Comparison of ENCODE assay signal across 7 cellular contexts in the genomic region with DNA sequence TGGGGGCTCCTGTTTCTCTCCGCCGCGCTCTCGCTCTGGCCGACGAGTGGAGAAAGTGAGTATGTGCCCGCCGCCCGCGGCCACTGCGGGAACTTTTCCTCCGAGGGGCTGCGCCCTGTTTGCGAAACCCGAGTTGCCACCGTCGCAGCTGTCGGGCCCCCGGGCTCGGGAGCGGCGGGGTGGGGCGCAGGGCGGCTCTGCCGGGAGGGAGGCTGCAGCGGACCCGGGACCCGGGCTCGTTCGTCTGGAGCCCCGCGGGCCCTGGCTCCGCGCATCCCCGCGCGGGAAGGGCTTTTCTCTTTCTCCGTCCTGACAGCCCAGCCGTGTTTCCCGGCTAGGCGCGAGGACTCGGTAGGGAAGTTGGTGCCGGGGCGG. TPM values are rescaled to one million over a fixed set of nuclear protein-coding genes. Genes with fewer than 3 reads are reported as not detected.
DNase-seq lines count a peak whose midpoint lies in the region; ATAC-seq and TF ChIP-seq lines count a peak whose summit lies in the region.

No MANE protein-coding gene starts in this region.

- no peaks in the 10 kb centered on the region for H3K9me3 ChIP-seq in H9 (ENCODE audit: control insufficient read depth, low read depth, low read length)
- no peaks in the 10 kb centered on the region for H3K9me3 ChIP-seq in body of pancreas
- H3K9me3 ChIP-seq in iPS-18a (ENCODE audit: control insufficient read depth, low read depth, low read length): no peaks in the 10 kb centered on the region

- H3K9ac ChIP-seq in H9 (ENCODE audit: extremely low read depth, insufficient read length, low read length) (peak overlapping the region; percentile 82), iPS-18a (ENCODE audit: low read length) (peak overlapping the region; percentile 78)

- H3K27ac ChIP-seq in H9 (ENCODE audit: insufficient read length, low read depth, low read length) (no peak overlapping the region), body of pancreas (peak overlapping the region; percentile 52 to 97 (median 94)), iPS-18a (ENCODE audit: low read length) (no peak overlapping the region)

- no peak overlapping the region for H2AK5ac ChIP-seq in H9 (ENCODE audit: insufficient read length, low read length)

- no peak overlapping the region for H2BK12ac ChIP-seq in H9 (ENCODE audit: insufficient read length, low read depth, low read length)

- H3K56ac ChIP-seq in H9 (ENCODE audit: insufficient read length, low read depth, low read length): no peak overlapping the region

- H3K27me3 ChIP-seq in H9 (ENCODE audit: insufficient read depth, low read length) (no peaks in the 10 kb centered on the region), body of pancreas (no peaks in the 10 kb centered on the region), iPS-18a (ENCODE audit: control insufficient read depth, insufficient read depth, low read length) (peaks cover 25% of the 10 kb centered on the region)

- WGBS in H9 (ENCODE audit: extremely low coverage, insufficient read length, low lambda C conversion rate): no CpG with 5 or more reads among the region's 45 CpGs
- WGBS in body of pancreas, 2 donors: 0 to 1% methylated on average over 6 to 44 of the region's 45 CpGs

- H4K8ac ChIP-seq in H9 (replicated peaks; ENCODE audit: insufficient read length, low read depth, low read length): no peak overlapping the region

- no peak overlapping the region for H2BK20ac ChIP-seq in H9 (ENCODE audit: low read depth, low read length, poor library complexity, severe bottlenecking)

- intact Hi-C loops in body of pancreas (cut with DNase I): no loop called here

- no peaks in the 10 kb centered on the region for H3K79me1 ChIP-seq in H9 (ENCODE audit: insufficient read depth, low read depth, low read length, poor library complexity, severe bottlenecking)

- no peak overlapping the region for H4K5ac ChIP-seq in H9 (ENCODE audit: insufficient read length, low read depth, low read length)

- peaks cover 45% of the 10 kb centered on the region; the same call in 1 of the 2 replicates for H3K79me2 ChIP-seq in H9 (ENCODE audit: insufficient read depth, low read length)

- TF ChIP-seq POLR2A in body of pancreas (IDR thresholded peaks at IDR 0.05): no peak

- H3K27me3 Mint-ChIP-seq in H9 (ENCODE audit: low read depth): peaks cover 2% of the 10 kb centered on the region; the same call in 1 of the 2 replicates

- no peaks in the 10 kb centered on the region for H4K20me1 ChIP-seq in H9 (ENCODE audit: control insufficient read depth, insufficient read depth, insufficient read length)

- H2BK5ac ChIP-seq in H9 (ENCODE audit: insufficient read length, low read length): no peak overlapping the region

- no peaks in the 10 kb centered on the region for H3K36me3 ChIP-seq in body of pancreas (replicated peaks in 1 of 2; ENCODE audit: insufficient read depth in 1 of 2, low read depth in 2 of 2)
- no peaks in the 10 kb centered on the region for H3K36me3 ChIP-seq in iPS-18a (ENCODE audit: control insufficient read depth, low read depth, low read length)

- no peak overlapping the region for H3K4ac ChIP-seq in H9 (ENCODE audit: low read depth, low read length)

- H3T11ph ChIP-seq in H9 (ENCODE audit: low read length): no peak overlapping the region

- H3K4me3 Mint-ChIP-seq in H9: peak overlapping the region; percentile 87 to 98

- ATAC-seq in SK-N-SH treated with all-trans-retinoic acid at 6 μM for 48 hours: peak; percentile 3
- no peak for ATAC-seq in body of pancreas
- no peak for ATAC-seq in GM21529 (IDR thresholded peaks at IDR 0.05; ENCODE audit: unreplicated experiment)

- no peak overlapping the region for H2BK120ac ChIP-seq in H9 (ENCODE audit: low read depth, low read length, poor library complexity, severe bottlenecking)

- H4K91ac ChIP-seq in H9 (ENCODE audit: insufficient read length, low read depth, low read length): no peak overlapping the region

- peak overlapping the region; percentile 94 for H3K4me2 ChIP-seq in H9 (ENCODE audit: insufficient read depth, insufficient read length, low read length)

- peaks cover 22% of the 10 kb centered on the region for H3K23me2 ChIP-seq in H9 (ENCODE audit: insufficient read length, low read depth, low read length, poor library complexity, severe bottlenecking)

- H3K18ac ChIP-seq in H9 (ENCODE audit: insufficient read length, low read depth, low read length): no peak overlapping the region

- H3K27ac Mint-ChIP-seq in H9: no peak overlapping the region

- no peak overlapping the region for H2BK15ac ChIP-seq in H9 (ENCODE audit: low read depth, low read length)

- peak overlapping the region; percentile 81 for H3K14ac ChIP-seq in H9 (ENCODE audit: insufficient read depth, low read length)

- DNase-seq in H9 (no peak), body of pancreas (peak; percentile 45 to 60 (median 53)), T1000 (lab: John Stamatoyannopoulos, UW) (no peak)
- peak; percentile 44 for DNase-seq in stimulated activated CD4-positive, alpha-beta T cell treated with anti-CD3 and anti-CD28 coated beads, Interleukin-12 subunit alpha, Interleukin-12 subunit beta, amount 100 ng/mL, for 4 hours

- H3K4me1 Mint-ChIP-seq in H9: peaks cover 41 to 45% of the 10 kb centered on the region in 2 experiments

- no peaks in the 10 kb centered on the region; a peak in 1 of 5 replicates for H3K9me3 Mint-ChIP-seq in H9

- H3K36me3 Mint-ChIP-seq in H9 (ENCODE audit: insufficient read depth in 1 of 3, low read depth in 3 of 3): peaks cover 0 to 1% (median 0%) of the 10 kb centered on the region in 3 experiments; a peak in 1 of 7 replicates

- H3K4me3 ChIP-seq in body of pancreas (peak overlapping the region; percentile 74 to 95), iPS-18a (ENCODE audit: low read length) (peak overlapping the region; percentile 74)

- TF ChIP-seq CTCF in H9 (conservative IDR thresholded peaks at IDR 0.05): no peak
- TF ChIP-seq CTCF in body of pancreas (IDR thresholded peaks at IDR 0.05): peak in 4 of 7 experiments; percentile 22 to 45 (median 36)

- H3K4me1 ChIP-seq in H9 (ENCODE audit: insufficient read depth, low read length) (peaks cover 4% of the 10 kb centered on the region), body of pancreas (peaks cover 31% of the 10 kb centered on the region), iPS-18a (ENCODE audit: control insufficient read depth, low read depth, low read length) (peaks cover 21% of the 10 kb centered on the region)

- H3K23ac ChIP-seq in H9 (ENCODE audit: insufficient read length, low read depth, low read length): no peak overlapping the region

- no peak overlapping the region for H2AFZ ChIP-seq in H9 (ENCODE audit: low read length)

TF ChIP-seq in SK-N-SH treated with all-trans-retinoic acid at 6 μM for 48 hours, 23 proteins besides CTCF, POLR2A, EP300 and RAD21:
- no peak for TF ChIP-seq ZFP3 (CRISPR knock-in tag; IDR thresholded peaks at IDR 0.05)
- no peak for TF ChIP-seq RARB (CRISPR knock-in tag; IDR thresholded peaks at IDR 0.05)
- no peak for TF ChIP-seq ZNF565 (CRISPR knock-in tag; conservative IDR thresholded peaks at IDR 0.05; ENCODE audit: low read depth)
- TF ChIP-seq CSRNP3 (CRISPR knock-in tag; IDR thresholded peaks at IDR 0.05): no peak
- TF ChIP-seq ESRRG (CRISPR knock-in tag; IDR thresholded peaks at IDR 0.05): no peak

RNA-seq across cellular contexts. Expression of gene IGF1R, which starts 1.3 kb away (rescaled TPM):
- total RNA-seq in H9 (2021) (70.0 and 73.3 TPM in 2 replicates), body of pancreas (10 to 100 TPM; 34.8 to 55.7 TPM)

Comparison
In these comparisons a context has a peak if more than half of its experiments do, and no peak if none do; other contexts are left out.
1. DNase-seq: peak in body of pancreas (4 of 4) and stimulated activated CD4-positive, alpha-beta T cell treated with anti-CD3 and anti-CD28 coated beads, Interleukin-12 subunit alpha, Interleukin-12 subunit beta, amount 100 ng/mL, for 4 hours (single experiment); none in H9 (single experiment) and T1000 (single experiment).
2. H3K27ac ChIP-seq: peak in body of pancreas (4 of 4); none in H9 (single experiment) and iPS-18a (single experiment).